In genomic region chr11:57325735-57326048, GRCh38 we compare ENCODE assay signal across 8 cellular contexts.
DNase-seq lines count a peak whose midpoint lies in the region; ATAC-seq lines count a peak whose summit lies in the region.

No MANE protein-coding gene starts in this region.

- no peaks in the 10 kb centered on the region for H3K27me3 Mint-ChIP-seq in activated naive CD8-positive, alpha-beta T cell treated with anti-CD3 and anti-CD28 coated beads, Interleukin-2, amount 50 U/mL, for 24 hours
- H3K27me3 Mint-ChIP-seq in stimulated activated naive B cell treated with anti-CD40 and anti-IgM and Interleukin-4, amounts not matched to agents 10 μg/mL and 1 μg/mL and 100 μg/mL, for 72 hours = no peaks in the 10 kb centered on the region

- H3K36me3 ChIP-seq in ACC112 (ENCODE audit: insufficient read depth, low read length) (peaks cover 21% of the 10 kb centered on the region; the same call in 1 of the 2 replicates), HAP-1 (replicated peaks) (peaks cover 62% of the 10 kb centered on the region)

- peaks cover 60% of the 10 kb centered on the region for H3K36me3 Mint-ChIP-seq in activated naive CD8-positive, alpha-beta T cell treated with anti-CD3 and anti-CD28 coated beads, Interleukin-2, amount 50 U/mL, for 24 hours (ENCODE audit: low read depth)
- peaks cover 40 to 53% of the 10 kb centered on the region in 2 donors for H3K36me3 Mint-ChIP-seq in stimulated activated naive B cell treated with anti-CD40 and anti-IgM and Interleukin-4, amounts not matched to agents 10 μg/mL and 1 μg/mL and 100 μg/mL, for 72 hours

- H3K4me3 Mint-ChIP-seq in activated naive CD8-positive, alpha-beta T cell treated with anti-CD3 and anti-CD28 coated beads, Interleukin-2, amount 50 U/mL, for 24 hours = peak overlapping the region; percentile 86
- H3K4me3 Mint-ChIP-seq in stimulated activated naive B cell treated with anti-CD40 and anti-IgM and Interleukin-4, amounts not matched to agents 10 μg/mL and 1 μg/mL and 100 μg/mL, for 72 hours = peak overlapping the region; percentile 82 to 89

- H3K4me3 ChIP-seq in ACC112 (ENCODE audit: low read depth, low read length) (peak overlapping the region; percentile 95), HAP-1 (peak overlapping the region; percentile 68), iPS-18c (ENCODE audit: insufficient read depth, low read depth, low read length) (peak overlapping the region; percentile 36; the same call in 1 of the 2 replicates)

- H3K79me2 ChIP-seq in ACC112 (ENCODE audit: control insufficient read depth, insufficient read depth, low read length, unreplicated experiment) = peaks cover 26% of the 10 kb centered on the region

- H3K27me3 ChIP-seq in ACC112 (ENCODE audit: insufficient read depth, low read length) (no peaks in the 10 kb centered on the region), HAP-1 (ENCODE audit: low read depth) (no peaks in the 10 kb centered on the region)

- peak overlapping the region; percentile 68 for H2AFZ ChIP-seq in ACC112 (ENCODE audit: low read length, unreplicated experiment)

- peak overlapping the region; percentile 97 for H3K27ac Mint-ChIP-seq in activated naive CD8-positive, alpha-beta T cell treated with anti-CD3 and anti-CD28 coated beads, Interleukin-2, amount 50 U/mL, for 24 hours
- H3K27ac Mint-ChIP-seq in stimulated activated naive B cell treated with anti-CD40 and anti-IgM and Interleukin-4, amounts not matched to agents 10 μg/mL and 1 μg/mL and 100 μg/mL, for 72 hours = peak overlapping the region; percentile 98

- H3K27ac ChIP-seq in ACC112 (ENCODE audit: low read depth, low read length) = peak overlapping the region; percentile 91

- ATAC-seq in activated naive CD8-positive, alpha-beta T cell treated with anti-CD3 and anti-CD28 coated beads, Interleukin-2, amount 50 U/mL, for 24 hours = no peak
- ATAC-seq in stimulated activated naive B cell treated with anti-CD40 and anti-IgM and Interleukin-4, amounts not matched to agents 10 μg/mL and 1 μg/mL and 100 μg/mL, for 72 hours (replicated peaks) = no peak
- ATAC-seq in HG03108 (IDR thresholded peaks at IDR 0.05; ENCODE audit: unreplicated experiment) = no peak

- H3K9me3 Mint-ChIP-seq in activated naive CD8-positive, alpha-beta T cell treated with anti-CD3 and anti-CD28 coated beads, Interleukin-2, amount 50 U/mL, for 24 hours = no peaks in the 10 kb centered on the region
- no peaks in the 10 kb centered on the region for H3K9me3 Mint-ChIP-seq in stimulated activated naive B cell treated with anti-CD40 and anti-IgM and Interleukin-4, amounts not matched to agents 10 μg/mL and 1 μg/mL and 100 μg/mL, for 72 hours

- peak in 1 of 2 experiments; percentile 42 for DNase-seq in HAP-1 (ENCODE audit: low spot score in 2 of 2)
- no peak for DNase-seq in activated naive CD8-positive, alpha-beta T cell treated with anti-CD3 and anti-CD28 coated beads, Interleukin-2, amount 50 U/mL, for 24 hours
- no peak for DNase-seq in stimulated activated naive B cell treated with anti-CD40 and anti-IgM and Interleukin-4, amounts not matched to agents 10 μg/mL and 1 μg/mL and 100 μg/mL, for 72 hours
- DNase-seq in NK-92 treated with Interleukin-12 subunit alpha and Interleukin-12 subunit beta, amount 100 ng/mL, for 24 hours (lab: John Stamatoyannopoulos, UW) = no peak
- no peak for DNase-seq in NCI-H774 (lab: John Stamatoyannopoulos, UW)

- H3K4me1 Mint-ChIP-seq in activated naive CD8-positive, alpha-beta T cell treated with anti-CD3 and anti-CD28 coated beads, Interleukin-2, amount 50 U/mL, for 24 hours = peaks cover 64% of the 10 kb centered on the region
- peaks cover 47 to 55% of the 10 kb centered on the region in 2 donors for H3K4me1 Mint-ChIP-seq in stimulated activated naive B cell treated with anti-CD40 and anti-IgM and Interleukin-4, amounts not matched to agents 10 μg/mL and 1 μg/mL and 100 μg/mL, for 72 hours

- in situ Hi-C loops in HAP-1 (cut with MboI; ENCODE audit: low sequenced_read_pairs) = no loop called here

- peaks cover 36% of the 10 kb centered on the region for H3K4me1 ChIP-seq in ACC112 (ENCODE audit: control insufficient read depth, insufficient read depth, low read length, unreplicated experiment)
- peaks cover 35% of the 10 kb centered on the region for H3K4me1 ChIP-seq in HAP-1

- H3K9me3 ChIP-seq in HAP-1 (no peaks in the 10 kb centered on the region), iPS-18c (ENCODE audit: control insufficient read depth, insufficient read depth, low read length) (no peaks in the 10 kb centered on the region)

Comparison
In these comparisons a context has a peak if more than half of its experiments do, and no peak if none do; other contexts are left out.
1. H3K4me3 ChIP-seq: peak in every context shown above with its lines; median percentile 95 in ACC112; 68 in HAP-1; 36 in iPS-18c.